Comparison of ENCODE assay signal across 22 cellular contexts in the genomic region with DNA sequence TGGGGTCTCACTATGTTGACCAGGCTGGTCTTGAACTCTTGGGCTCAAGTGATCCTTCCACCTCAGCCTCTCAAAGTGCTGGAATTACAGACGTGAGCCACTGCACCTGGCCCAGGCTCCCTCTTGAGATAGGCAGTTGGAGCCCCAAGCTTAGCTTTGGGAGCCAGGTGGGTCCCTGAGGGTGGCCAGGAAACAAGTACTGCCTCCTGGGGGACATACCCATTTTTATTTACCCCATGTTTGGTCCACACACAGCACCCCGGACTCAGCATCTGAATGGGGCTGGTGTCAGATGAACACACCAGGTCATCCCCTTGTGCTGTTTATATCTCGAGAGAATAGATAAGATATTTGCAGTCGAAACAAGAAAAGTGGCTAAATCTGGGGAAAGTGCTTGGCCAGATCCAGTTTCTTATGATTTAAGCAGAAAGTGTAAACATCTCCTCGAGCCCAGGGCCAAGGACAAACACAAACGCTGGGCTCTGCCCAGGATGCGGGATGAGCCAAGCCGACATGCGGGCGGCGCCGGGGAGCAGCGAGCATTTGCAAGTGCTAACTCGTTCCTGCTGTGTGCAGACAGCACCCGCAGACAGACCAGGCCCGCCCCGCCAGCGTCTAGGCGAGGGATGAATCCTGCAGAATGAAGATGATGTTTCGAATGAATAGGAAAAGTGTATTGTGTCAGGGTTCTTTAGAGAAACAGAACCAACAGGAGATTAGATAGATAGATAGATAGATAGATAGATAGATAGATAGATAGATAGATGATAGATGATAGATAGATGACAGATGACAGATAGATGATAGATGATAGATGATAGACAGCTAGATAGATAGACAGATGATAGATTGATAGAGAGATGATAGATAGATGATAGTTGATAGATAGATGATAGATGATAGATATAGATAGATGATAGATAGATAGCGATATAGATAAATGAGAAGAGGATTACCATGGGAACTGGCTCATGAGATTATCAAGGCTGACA. TPM values are rescaled to one million over a fixed set of nuclear protein-coding genes. Genes with fewer than 3 reads are reported as not detected.
DNase-seq lines count a peak whose midpoint lies in the region; ATAC-seq and TF ChIP-seq lines count a peak whose summit lies in the region.
"Had no signal": no experiment of that assay in that cellular context is flagged by ENCODE, and none has a peak within 500 bp of the region (broad histone marks: within the 10 kb centered on the region; RNA-seq: fewer than 3 reads in every experiment).

No MANE protein-coding gene starts in this region.

- H3K27me3 Mint-ChIP-seq in type B pancreatic cell, result peaks cover 10% of the 10 kb centered on the region
- H3K27me3 Mint-ChIP-seq: T-helper 17 cell had no signal

- no peaks in the 10 kb centered on the region for H3K36me3 Mint-ChIP-seq in type B pancreatic cell

- H3K27me3 ChIP-seq in H7 (ENCODE audit: control insufficient read depth, insufficient read depth, low read length) (no peaks in the 10 kb centered on the region), RWPE2 (ENCODE audit: insufficient read depth, poor library complexity, severe bottlenecking) (no peaks in the 10 kb centered on the region), parathyroid adenoma (ENCODE audit: control insufficient read depth, insufficient read depth, low read length) (no peaks in the 10 kb centered on the region)
- H3K27me3 ChIP-seq: ascending aorta; BLaER1 treated with 17β-estradiol and CSF1 and Interleukin-3, amounts not matched to agents 10 nM and 100 nM had no signal

- peak overlapping the region; percentile 16 for H2AFZ ChIP-seq in parathyroid adenoma

- H3K4me3 ChIP-seq in H7 (ENCODE audit: insufficient read depth, low read depth, low read length), result no peak overlapping the region
- H3K4me3 ChIP-seq in RWPE2 (ENCODE audit: severe bottlenecking), result no peak overlapping the region
- no peak overlapping the region for H3K4me3 ChIP-seq in parathyroid adenoma (ENCODE audit: low read depth, low read length)
- H3K4me3 ChIP-seq: ascending aorta; BLaER1 treated with 17β-estradiol and CSF1 and Interleukin-3, amounts not matched to agents 10 nM and 100 nM; heart right ventricle; thoracic aorta had no signal

- H3K9ac ChIP-seq in parathyroid adenoma, result no peak overlapping the region
- H3K9ac ChIP-seq: BLaER1 treated with 17β-estradiol and CSF1 and Interleukin-3, amounts not matched to agents 10 nM and 100 nM had no signal

- TF ChIP-seq CTCF in RWPE2 (IDR thresholded peaks at IDR 0.05; ENCODE audit: poor library complexity, severe bottlenecking) (no peak), parathyroid adenoma (IDR thresholded peaks at IDR 0.05) (no peak), type B pancreatic cell (conservative IDR thresholded peaks at IDR 0.05) (no peak)

- no peaks in the 10 kb centered on the region for H3K79me2 ChIP-seq in parathyroid adenoma

- no peak overlapping the region for H3K27ac ChIP-seq in RWPE2 (ENCODE audit: poor library complexity, severe bottlenecking)
- H3K27ac ChIP-seq in parathyroid adenoma, result peak overlapping the region; percentile 72
- H3K27ac ChIP-seq: ascending aorta; BLaER1 treated with 17β-estradiol and CSF1 and Interleukin-3, amounts not matched to agents 10 nM and 100 nM; heart right ventricle; thoracic aorta had no signal

- DNase-seq in H7, result peak; percentile 78
- no peak for DNase-seq in RWPE2 (ENCODE audit: low spot score)
- DNase-seq in globus pallidus (ENCODE audit: low spot score), result no peak
- DNase-seq in DMS153 (lab: John Stamatoyannopoulos, UW), result no peak
- no peak for DNase-seq in type B pancreatic cell (ENCODE audit: extremely low spot score, unreplicated experiment)
- DNase-seq: activated gamma-delta T cell treated with Interleukin-2 at 50 U/mL for 16 hours; cortex of kidney; DMS53; heart right ventricle; left cardiac atrium; NCI-H1048; NCI-H2171 treated with DMSO at 0.1 percent for 48 hours; NK-92 treated with Interleukin-12 subunit alpha and Interleukin-12 subunit beta, amount 100 ng/mL, for 24 hours; stimulated activated CD4-positive, alpha-beta T cell treated with anti-CD3 and anti-CD28 coated beads, Interleukin-2, amount 100 ng/mL, for 48 hours; stimulated activated CD8-positive, alpha-beta memory T cell treated with anti-CD3 and anti-CD28 coated beads, Interleukin-4, amount 100 ng/mL, for 48 hours; T-helper 17 cell had no signal

- peak overlapping the region; percentile 31 for H3K4me2 ChIP-seq in parathyroid adenoma (ENCODE audit: low read length)
- H3K4me2 ChIP-seq: BLaER1 treated with 17β-estradiol and CSF1 and Interleukin-3, amounts not matched to agents 10 nM and 100 nM had no signal

- no peaks in the 10 kb centered on the region for H3K9me3 ChIP-seq in RWPE2 (ENCODE audit: severe bottlenecking)
- no peaks in the 10 kb centered on the region for H3K9me3 ChIP-seq in parathyroid adenoma (ENCODE audit: control insufficient read depth, low read length)
- H3K9me3 ChIP-seq: ascending aorta, thoracic aorta had no signal

- H3K27ac Mint-ChIP-seq in type B pancreatic cell, result no peak overlapping the region
- H3K27ac Mint-ChIP-seq: T-helper 17 cell had no signal

- no peaks in the 10 kb centered on the region for H3K4me1 Mint-ChIP-seq in type B pancreatic cell (ENCODE audit: unreplicated experiment)
- H3K4me1 Mint-ChIP-seq: T-helper 17 cell had no signal

- H3K9me3 Mint-ChIP-seq in type B pancreatic cell, result no peaks in the 10 kb centered on the region

- peak; percentile 84 for ATAC-seq in RWPE2 (ENCODE audit: low read depth)
- peak; percentile 91 for ATAC-seq in esophagus mucosa
- ATAC-seq: heart right ventricle, T-helper 17 cell had no signal

- H3K4me1 ChIP-seq in RWPE2 (ENCODE audit: insufficient read depth, poor library complexity, severe bottlenecking) (peaks cover 4% of the 10 kb centered on the region), parathyroid adenoma (peaks cover 5% of the 10 kb centered on the region)
- H3K4me1 ChIP-seq: ascending aorta; BLaER1 treated with 17β-estradiol and CSF1 and Interleukin-3, amounts not matched to agents 10 nM and 100 nM; heart right ventricle had no signal

- H3K4me3 Mint-ChIP-seq in type B pancreatic cell, result no peak overlapping the region
- H3K4me3 Mint-ChIP-seq: T-helper 17 cell had no signal

- H3K36me3 ChIP-seq in H7 (replicated peaks; ENCODE audit: control insufficient read depth, insufficient read depth, low read length) (no peaks in the 10 kb centered on the region), RWPE2 (ENCODE audit: low read depth) (no peaks in the 10 kb centered on the region), parathyroid adenoma (ENCODE audit: control insufficient read depth, insufficient read depth, low read length) (no peaks in the 10 kb centered on the region)
- H3K36me3 ChIP-seq: ascending aorta; BLaER1 treated with 17β-estradiol and CSF1 and Interleukin-3, amounts not matched to agents 10 nM and 100 nM; heart right ventricle; thoracic aorta had no signal

RNA-seq across cellular contexts. Expression of a gene that starts 44.3 kb away (rescaled TPM):
- total RNA-seq in H7 (2014; rRNA removed; shearing (Covaris generic)), result not detected in 2 replicates
- not detected for total RNA-seq in esophagus mucosa
- not detected in 2 replicates for total RNA-seq in type B pancreatic cell (ENCODE audit: low replicate concordance)
- total RNA-seq: ascending aorta, heart right ventricle, left cardiac atrium, mononuclear cell, T-helper 17 cell, thoracic aorta had no signal
